In genomic region chr2:68386362-68386761, GRCh38 we compare ENCODE assay signal across 28 cellular contexts. TPM values are rescaled to one million over a fixed set of nuclear protein-coding genes. Genes with fewer than 3 reads are reported as not detected.
DNase-seq lines count a peak whose midpoint lies in the region; ATAC-seq and TF ChIP-seq lines count a peak whose summit lies in the region.
"Had no signal": no experiment of that assay in that cellular context is flagged by ENCODE, and none has a peak within 500 bp of the region (broad histone marks: within the 10 kb centered on the region; RNA-seq: fewer than 3 reads in every experiment).

No MANE protein-coding gene starts in this region.

- no peaks in the 10 kb centered on the region for H3K27me3 Mint-ChIP-seq in activated CD8-positive, alpha-beta T cell treated with anti-CD3 and anti-CD28 coated beads for 36 hours
- peaks cover 6% of the 10 kb centered on the region for H3K27me3 Mint-ChIP-seq in activated CD8-positive, alpha-beta T cell treated with anti-CD3 and anti-CD28 coated beads, Interleukin-2, amount 10 ng/mL, durations not matched to agents 7 days and 5 days (ENCODE audit: low read depth)
- H3K27me3 Mint-ChIP-seq in GM23338 (ENCODE audit: insufficient read depth, low read depth, poor library complexity) = peaks cover 2% of the 10 kb centered on the region
- peaks cover 2% of the 10 kb centered on the region for H3K27me3 Mint-ChIP-seq in activated naive CD8-positive, alpha-beta T cell treated with anti-CD3 and anti-CD28 coated beads, Interleukin-2, amount 10 ng/mL, durations not matched to agents 7 days and 5 days
- H3K27me3 Mint-ChIP-seq: T-cell had no signal

- no peak overlapping the region for H3K4me3 Mint-ChIP-seq in activated CD8-positive, alpha-beta T cell treated with anti-CD3 and anti-CD28 coated beads for 36 hours
- no peak overlapping the region for H3K4me3 Mint-ChIP-seq in activated CD8-positive, alpha-beta T cell treated with anti-CD3 and anti-CD28 coated beads, Interleukin-2, amount 10 ng/mL, durations not matched to agents 7 days and 5 days
- H3K4me3 Mint-ChIP-seq in GM23338 = no peak overlapping the region
- no peak overlapping the region for H3K4me3 Mint-ChIP-seq in activated naive CD8-positive, alpha-beta T cell treated with anti-CD3 and anti-CD28 coated beads, Interleukin-2, amount 10 ng/mL, durations not matched to agents 7 days and 5 days
- H3K4me3 Mint-ChIP-seq: T-cell had no signal

- no peak overlapping the region for H3K27ac ChIP-seq in GM23338 (ENCODE audit: low read depth)
- H3K27ac ChIP-seq: PC-9, right atrium auricular region, upper lobe of right lung had no signal

- no peaks in the 10 kb centered on the region for H3K79me2 ChIP-seq in GM23338 (replicated peaks; ENCODE audit: insufficient read depth)

- no peak for ATAC-seq in activated CD8-positive, alpha-beta T cell treated with anti-CD3 and anti-CD28 coated beads for 36 hours
- no peak for ATAC-seq in activated CD8-positive, alpha-beta T cell treated with anti-CD3 and anti-CD28 coated beads, Interleukin-2, amount 10 ng/mL, durations not matched to agents 7 days and 5 days
- no peak for ATAC-seq in GM23338
- ATAC-seq in activated naive CD8-positive, alpha-beta T cell treated with anti-CD3 and anti-CD28 coated beads, Interleukin-2, amount 10 ng/mL, durations not matched to agents 7 days and 5 days (ENCODE audit: low read depth) = no peak
- no peak for ATAC-seq in HG02938 (IDR thresholded peaks at IDR 0.05; ENCODE audit: unreplicated experiment)
- no peak for ATAC-seq in GM21619 (IDR thresholded peaks at IDR 0.05; ENCODE audit: unreplicated experiment)
- ATAC-seq: HCT116, left cardiac atrium, upper lobe of right lung had no signal

- no peak for TF ChIP-seq CTCF in activated CD8-positive, alpha-beta T cell treated with anti-CD3 and anti-CD28 coated beads for 36 hours (IDR thresholded peaks at IDR 0.05)
- TF ChIP-seq CTCF in GM23338 (conservative IDR thresholded peaks at IDR 0.05; ENCODE audit: low read depth in 2 of 2) = no peak

- H2AFZ ChIP-seq in GM23338 = 0 out of 2 replicates have a peak overlapping the region, but pooled peaks have one; percentile 18
- H2AFZ ChIP-seq: PC-9 had no signal

- CTCF ChIA-PET in activated CD8-positive, alpha-beta T cell treated with anti-CD3 and anti-CD28 coated beads for 36 hours (lab: Charles Lee) = interaction anchor here (2.6 kb wide), 1 partner anchor 55 kb away, joined by 8 read pairs; no protein-coding TSS in a partner anchor
- CTCF ChIA-PET in activated CD8-positive, alpha-beta T cell treated with anti-CD3 and anti-CD28 coated beads, Interleukin-2, amount 10 ng/mL, durations not matched to agents 7 days and 5 days (lab: Charles Lee) = interaction anchor here (0.7 to 2.1 kb wide), 2 partner anchors 55 to 56 kb away, joined by 4 to 8 read pairs; no protein-coding TSS in a partner anchor

- peaks cover 60% of the 10 kb centered on the region for H3K4me1 Mint-ChIP-seq in activated CD8-positive, alpha-beta T cell treated with anti-CD3 and anti-CD28 coated beads for 36 hours (ENCODE audit: low read depth)
- peaks cover 37% of the 10 kb centered on the region for H3K4me1 Mint-ChIP-seq in activated CD8-positive, alpha-beta T cell treated with anti-CD3 and anti-CD28 coated beads, Interleukin-2, amount 10 ng/mL, durations not matched to agents 7 days and 5 days (ENCODE audit: low read depth)
- H3K4me1 Mint-ChIP-seq in GM23338 = peaks cover 4% of the 10 kb centered on the region; the same call in 1 of the 3 replicates
- H3K4me1 Mint-ChIP-seq in activated naive CD8-positive, alpha-beta T cell treated with anti-CD3 and anti-CD28 coated beads, Interleukin-2, amount 10 ng/mL, durations not matched to agents 7 days and 5 days = peaks cover 26% of the 10 kb centered on the region

- no peak overlapping the region for H3K4me3 ChIP-seq in GM23338
- H3K4me3 ChIP-seq: PC-9, right atrium auricular region, upper lobe of right lung had no signal

- peak overlapping the region; percentile 55 for H3K27ac Mint-ChIP-seq in activated CD8-positive, alpha-beta T cell treated with anti-CD3 and anti-CD28 coated beads for 36 hours
- H3K27ac Mint-ChIP-seq in activated CD8-positive, alpha-beta T cell treated with anti-CD3 and anti-CD28 coated beads, Interleukin-2, amount 10 ng/mL, durations not matched to agents 7 days and 5 days = no peak overlapping the region
- no peak overlapping the region for H3K27ac Mint-ChIP-seq in GM23338
- peak overlapping the region; percentile 30 for H3K27ac Mint-ChIP-seq in activated naive CD8-positive, alpha-beta T cell treated with anti-CD3 and anti-CD28 coated beads, Interleukin-2, amount 10 ng/mL, durations not matched to agents 7 days and 5 days

- H3K9me3 Mint-ChIP-seq in activated CD8-positive, alpha-beta T cell treated with anti-CD3 and anti-CD28 coated beads for 36 hours = no peaks in the 10 kb centered on the region
- no peaks in the 10 kb centered on the region for H3K9me3 Mint-ChIP-seq in activated CD8-positive, alpha-beta T cell treated with anti-CD3 and anti-CD28 coated beads, Interleukin-2, amount 10 ng/mL, durations not matched to agents 7 days and 5 days (ENCODE audit: insufficient read depth)
- H3K9me3 Mint-ChIP-seq in GM23338 = no peaks in the 10 kb centered on the region
- no peaks in the 10 kb centered on the region for H3K9me3 Mint-ChIP-seq in activated naive CD8-positive, alpha-beta T cell treated with anti-CD3 and anti-CD28 coated beads, Interleukin-2, amount 10 ng/mL, durations not matched to agents 7 days and 5 days
- H3K9me3 Mint-ChIP-seq: T-cell had no signal

- H3K27me3 ChIP-seq in GM23338 (ENCODE audit: insufficient read depth) = no peaks in the 10 kb centered on the region
- H3K27me3 ChIP-seq: BE2C, right atrium auricular region, upper lobe of right lung had no signal

- H3K36me3 ChIP-seq in GM23338 (ENCODE audit: insufficient read depth) = no peaks in the 10 kb centered on the region
- H3K36me3 ChIP-seq: BE2C, right atrium auricular region, upper lobe of right lung had no signal

- POLR2A ChIA-PET in activated CD8-positive, alpha-beta T cell treated with anti-CD3 and anti-CD28 coated beads for 36 hours (lab: Charles Lee) = no interaction called here
- POLR2A ChIA-PET in activated CD8-positive, alpha-beta T cell treated with anti-CD3 and anti-CD28 coated beads, Interleukin-2, amount 10 ng/mL, durations not matched to agents 7 days and 5 days (lab: Charles Lee) = interaction anchor here (0.6 to 1.1 kb wide), 3 partner anchors 15 to 1908 kb away, joined by 3 to 6 read pairs (median 3); no protein-coding TSS in a partner anchor
- POLR2A ChIA-PET in activated naive CD8-positive, alpha-beta T cell treated with anti-CD3 and anti-CD28 coated beads, Interleukin-2, amount 10 ng/mL, durations not matched to agents 7 days and 5 days (lab: Charles Lee) = no interaction called here

- H3K4me1 ChIP-seq in GM23338 (ENCODE audit: insufficient read depth) = no peaks in the 10 kb centered on the region
- H3K4me1 ChIP-seq: BE2C had no signal

- no peaks in the 10 kb centered on the region for H3F3A ChIP-seq in GM23338 (replicated peaks; ENCODE audit: low read depth)

- H4K20me1 ChIP-seq in GM23338 (replicated peaks; ENCODE audit: insufficient read depth) = no peaks in the 10 kb centered on the region

- 0 out of 2 replicates have a peak, but pooled peaks cover 2% of the 10 kb centered on the region for H3K9me2 ChIP-seq in GM23338 (ENCODE audit: insufficient read depth)

- no peak overlapping the region for H3K4me2 ChIP-seq in GM23338
- H3K4me2 ChIP-seq: PC-9 had no signal

- H3K36me3 Mint-ChIP-seq in activated CD8-positive, alpha-beta T cell treated with anti-CD3 and anti-CD28 coated beads for 36 hours (ENCODE audit: low read depth) = peaks cover 2% of the 10 kb centered on the region
- H3K36me3 Mint-ChIP-seq in activated CD8-positive, alpha-beta T cell treated with anti-CD3 and anti-CD28 coated beads, Interleukin-2, amount 10 ng/mL, durations not matched to agents 7 days and 5 days (ENCODE audit: low read depth) = peaks cover 3% of the 10 kb centered on the region
- no peaks in the 10 kb centered on the region for H3K36me3 Mint-ChIP-seq in GM23338 (ENCODE audit: low read depth)
- H3K36me3 Mint-ChIP-seq in activated naive CD8-positive, alpha-beta T cell treated with anti-CD3 and anti-CD28 coated beads, Interleukin-2, amount 10 ng/mL, durations not matched to agents 7 days and 5 days = peaks cover 3% of the 10 kb centered on the region

- intact Hi-C loops in activated CD8-positive, alpha-beta T cell treated with anti-CD3 and anti-CD28 coated beads for 36 hours (cut with micrococcal nuclease) = loop anchor here (5.0 kb wide), 1 partner anchor 36 kb away; no protein-coding TSS in a partner anchor

- DNase-seq in activated CD8-positive, alpha-beta T cell treated with anti-CD3 and anti-CD28 coated beads for 36 hours = no peak
- DNase-seq in activated CD8-positive, alpha-beta T cell treated with anti-CD3 and anti-CD28 coated beads, Interleukin-2, amount 10 ng/mL, durations not matched to agents 7 days and 5 days = no peak
- DNase-seq in GM23338 (ENCODE audit: low spot score) (no peak), renal cortical epithelial cell (ENCODE audit: low read depth) (peak; percentile 32), pons (ENCODE audit: low spot score) (no peak)
- DNase-seq in activated naive CD8-positive, alpha-beta T cell treated with anti-CD3 and anti-CD28 coated beads, Interleukin-2, amount 10 ng/mL, durations not matched to agents 7 days and 5 days = no peak
- DNase-seq: activated CD4-positive, alpha-beta T cell treated with anti-CD3 and anti-CD28 coated beads for 48 hours; amygdala; BE2C; Calu3; dermis blood vessel endothelial cell; EL; glutamatergic neuron; left cardiac atrium; mesenchymal stem cell; MV-4-11; NCI-H1694; NCI-H748 treated with DMSO at 0.1 percent for 48 hours; PC-9; SIG-M5; T-cell; upper lobe of right lung had no signal

TF ChIP-seq in GM23338, 12 proteins besides CTCF, POLR2A, EP300 and RAD21 (continues in another document):
- no peak for TF ChIP-seq ZNF114 (CRISPR knock-in tag; IDR thresholded peaks at IDR 0.05)
- TF ChIP-seq EZH2phosphoT487 (IDR thresholded peaks at IDR 0.05; ENCODE audit: unreplicated experiment) = no peak
- TF ChIP-seq POLR2AphosphoS5 (IDR thresholded peaks at IDR 0.05; ENCODE audit: low read depth) = no peak

RNA-seq across cellular contexts. Expression of gene PLEK, which starts 21.3 kb away (rescaled TPM):
- 1 to 10 TPM; 4.8 to 6.0 TPM for total RNA-seq in activated CD8-positive, alpha-beta T cell treated with anti-CD3 and anti-CD28 coated beads for 36 hours
- total RNA-seq in activated CD8-positive, alpha-beta T cell treated with anti-CD3 and anti-CD28 coated beads, Interleukin-2, amount 10 ng/mL, durations not matched to agents 7 days and 5 days = 1 to 10 TPM; 4.5 to 4.7 TPM
- total RNA-seq in GM23338 (2014; rRNA removed; shearing (Covaris generic)) = not detected in 2 replicates
- polyA plus RNA-seq in GM23338 (2016; fragmentation: Nextera tagmentation; extraction: Ambion mirVana) = 0.06 and 0.12 TPM in 2 replicates
- 10 to 100 TPM; 23.4 to 28.8 TPM for total RNA-seq in activated naive CD8-positive, alpha-beta T cell treated with anti-CD3 and anti-CD28 coated beads, Interleukin-2, amount 10 ng/mL, durations not matched to agents 7 days and 5 days
- total RNA-seq in renal cortical epithelial cell = 0.65 TPM in 1 of 2 replicates, not detected in the other
- total RNA-seq: bronchial epithelial cell, Calu3, myocyte, PC-9 had no signal

Comparison
In these comparisons a context has a peak if more than half of its experiments do, and no peak if none do; other contexts are left out.
1. H3K27ac Mint-ChIP-seq: peak in activated CD8-positive, alpha-beta T cell treated with anti-CD3 and anti-CD28 coated beads for 36 hours (single experiment) and activated naive CD8-positive, alpha-beta T cell treated with anti-CD3 and anti-CD28 coated beads, Interleukin-2, amount 10 ng/mL, durations not matched to agents 7 days and 5 days (single experiment); none in activated CD8-positive, alpha-beta T cell treated with anti-CD3 and anti-CD28 coated beads, Interleukin-2, amount 10 ng/mL, durations not matched to agents 7 days and 5 days (single experiment) and GM23338 (single experiment).